Comparison of ENCODE assay signal across 9 cellular contexts in genomic region chr2:27080140-27080469, GRCh38. TPM values are rescaled to one million over a fixed set of nuclear protein-coding genes. Genes with fewer than 3 reads are reported as not detected.
DNase-seq lines count a peak whose midpoint lies in the region; ATAC-seq and TF ChIP-seq lines count a peak whose summit lies in the region.
"Had no signal": no experiment of that assay in that cellular context is flagged by ENCODE, and none has a peak within 500 bp of the region (broad histone marks: within the 10 kb centered on the region; RNA-seq: fewer than 3 reads in every experiment).

No MANE protein-coding gene starts in this region.

- H3K27me3 Mint-ChIP-seq in nephron (ENCODE audit: low read depth) = peaks cover 3% of the 10 kb centered on the region

- TF ChIP-seq CTCF in coronary artery (IDR thresholded peaks at IDR 0.05) (no peak), nephron (IDR thresholded peaks at IDR 0.05; ENCODE audit: unreplicated experiment in 3 of 3) (no peak), uterus (IDR thresholded peaks at IDR 0.05) (no peak)

- H3K27me3 ChIP-seq in uterus (no peaks in the 10 kb centered on the region), H7 (ENCODE audit: control insufficient read depth, insufficient read depth, low read length) (peaks cover under 1% of the 10 kb centered on the region)

- ATAC-seq in Right ventricle myocardium superior (ENCODE audit: poor library complexity) (no peak), left cardiac atrium (no peak), HG02623 (IDR thresholded peaks at IDR 0.05; ENCODE audit: unreplicated experiment) (no peak)

- H3K9me3 Mint-ChIP-seq in nephron = no peaks in the 10 kb centered on the region

- H3K4me3 ChIP-seq in coronary artery (peak overlapping the region; percentile 90), uterus (peak overlapping the region; percentile 52 to 84), H7 (ENCODE audit: insufficient read depth, low read depth, low read length) (no peak overlapping the region)

- DNase-seq in Right ventricle myocardium superior = peak; percentile 39
- no peak for DNase-seq in left cardiac atrium
- no peak for DNase-seq in coronary artery (ENCODE audit: low spot score)
- no peak for DNase-seq in uterus
- no peak for DNase-seq in H7
- no peak for DNase-seq in DMS114 treated with DMSO at 0.1 percent for 48 hours (lab: John Stamatoyannopoulos, UW; ENCODE audit: unreplicated experiment)
- DNase-seq: NCI-H1930 had no signal

- H3K4me3 Mint-ChIP-seq in nephron = peak overlapping the region; percentile 85 to 95 (median 93)

- H3K27ac Mint-ChIP-seq in nephron = peak overlapping the region; percentile 82 to 93 (median 92)

- H3K27ac ChIP-seq in coronary artery (peak overlapping the region; percentile 95 to 96), uterus (peak overlapping the region; percentile 92 to 98)

- no peak for TF ChIP-seq POLR2A in uterus (IDR thresholded peaks at IDR 0.05)

- H3K36me3 Mint-ChIP-seq in nephron (ENCODE audit: low read depth) = peaks cover 7% of the 10 kb centered on the region

- no peaks in the 10 kb centered on the region for H3K36me3 ChIP-seq in uterus
- H3K36me3 ChIP-seq in H7 (replicated peaks; ENCODE audit: control insufficient read depth, insufficient read depth, low read length) = no peaks in the 10 kb centered on the region; the same call in 1 of the 2 replicates

- no peaks in the 10 kb centered on the region for H3K9me3 ChIP-seq in uterus

- peaks cover 5 to 16% of the 10 kb centered on the region in 2 donors for H3K4me1 ChIP-seq in uterus

- peaks cover 72% of the 10 kb centered on the region for H3K4me1 Mint-ChIP-seq in nephron

- intact Hi-C loops in Right ventricle myocardium superior (cut with DNase I) = loop anchor here (10.0 kb wide), 1 partner anchor 45 kb away; the partner anchor contains the start of gene TMEM214
- intact Hi-C loops in left cardiac atrium (cut with DNase I) = loop anchor here (10.0 kb wide), 2 partner anchors 45 to 115 kb away; partner anchors contain the start of gene TMEM214 (in 2 of the 2)
- intact Hi-C loops in uterus (cut with DNase I; ENCODE audit: low total_unique reads) = no loop called here

RNA-seq across cellular contexts. Expression of gene EMILIN1, which starts 1.7 kb away (rescaled TPM):
- total RNA-seq in Right ventricle myocardium superior (17.4 TPM), left cardiac atrium (10 to 100 TPM; 41.1 to 46.6 TPM), uterus (100 to 1,000 TPM; 107 to 377 (median 224) TPM)
- 5.1 and 5.8 TPM in 2 replicates for total RNA-seq in H7 (2014; rRNA removed; shearing (Covaris generic))

RNA-seq across cellular contexts. Expression of gene KHK, which starts 6.5 kb away (rescaled TPM):
- total RNA-seq in Right ventricle myocardium superior (3.3 TPM), left cardiac atrium (1 to 10 TPM; 3.0 to 4.3 TPM), uterus (10 to 100 TPM in 1 of 4 donors, 1 to 10 TPM in 3; 1.0 to 21.6 (median 5.4) TPM)
- total RNA-seq in H7 (2014; rRNA removed; shearing (Covaris generic)) = 3.3 and 5.3 TPM in 2 replicates

RNA-seq across cellular contexts. Expression of gene OST4, which starts 8.7 kb away (rescaled TPM):
- total RNA-seq in Right ventricle myocardium superior (393 TPM), left cardiac atrium (100 to 1,000 TPM; 364 to 404 TPM), uterus (100 to 1,000 TPM in 3 of 4 donors, 10 to 100 TPM in 1; 76.3 to 387 (median 237) TPM)
- total RNA-seq in H7 (2014; rRNA removed; shearing (Covaris generic)) = 197 and 228 TPM in 2 replicates

RNA-seq across cellular contexts. Expression of gene AGBL5, which starts 28.6 kb away (rescaled TPM):
- total RNA-seq in Right ventricle myocardium superior (6.8 TPM), left cardiac atrium (10 to 100 TPM in 1 of 2 donors, 1 to 10 TPM in 1; 8.4 to 12.0 TPM), uterus (10 to 100 TPM in 2 of 4 donors, 1 to 10 TPM in 1, under 1 TPM in 1; 0.77 to 26.2 (median 10.8) TPM)
- total RNA-seq in H7 (2014; rRNA removed; shearing (Covaris generic)) = 45.4 and 46.7 TPM in 2 replicates

RNA-seq across cellular contexts. Expression of gene CGREF1, which starts 38.8 kb away (rescaled TPM):
- total RNA-seq in Right ventricle myocardium superior (1.4 TPM), left cardiac atrium (1 to 10 TPM; 5.6 to 5.9 TPM), uterus (10 to 100 TPM in 2 of 4 donors, 1 to 10 TPM in 2; 2.3 to 22.9 (median 9.7) TPM)
- total RNA-seq in H7 (2014; rRNA removed; shearing (Covaris generic)) = 1.0 and 1.6 TPM in 2 replicates
